ENCODE assay signal across 17 cellular contexts in genomic region chrX:43604753-43605152, GRCh38. TPM values are rescaled to one million over a fixed set of nuclear protein-coding genes. Genes with fewer than 3 reads are reported as not detected.
"Had no signal": no experiment of that assay in that cellular context is flagged by ENCODE, and none has a peak within 500 bp of the region (broad histone marks: within the 10 kb centered on the region; RNA-seq: fewer than 3 reads in every experiment).

No MANE protein-coding gene starts in this region.

- H3K36me3 ChIP-seq: esophagus muscularis mucosa, stomach, upper lobe of left lung had no signal

- H3K27ac ChIP-seq: coronary artery, esophagus muscularis mucosa, parathyroid adenoma, stomach, upper lobe of left lung had no signal

- H3K4me3 Mint-ChIP-seq: activated CD4-positive, alpha-beta T cell treated with anti-CD3 and anti-CD28 coated beads, Interleukin-2, amount 10 ng/mL, durations not matched to agents 7 days and 5 days; activated CD8-positive, alpha-beta T cell treated with anti-CD3 and anti-CD28 coated beads, Interleukin-2, amount 10 ng/mL, durations not matched to agents 7 days and 5 days; activated T-cell treated with anti-CD3 and anti-CD28 coated beads, Interleukin-2, amount 50 U/mL, for 4 hours; immature natural killer cell; natural killer cell; T-cell had no signal

- H3K4me3 ChIP-seq: coronary artery, esophagus muscularis mucosa, smooth muscle cell, stomach, upper lobe of left lung had no signal

- H3K4me1 Mint-ChIP-seq: activated CD4-positive, alpha-beta T cell treated with anti-CD3 and anti-CD28 coated beads, Interleukin-2, amount 10 ng/mL, durations not matched to agents 7 days and 5 days; immature natural killer cell; natural killer cell; T-cell had no signal

- H3K27me3 ChIP-seq: esophagus muscularis mucosa, stomach, upper lobe of left lung had no signal

- H3K27me3 Mint-ChIP-seq: activated CD4-positive, alpha-beta T cell treated with anti-CD3 and anti-CD28 coated beads, Interleukin-2, amount 10 ng/mL, durations not matched to agents 7 days and 5 days had no signal

- H3K4me1 ChIP-seq: esophagus muscularis mucosa, parathyroid adenoma, stomach, upper lobe of left lung had no signal

- H3K27ac Mint-ChIP-seq: activated CD4-positive, alpha-beta T cell treated with anti-CD3 and anti-CD28 coated beads, Interleukin-2, amount 10 ng/mL, durations not matched to agents 7 days and 5 days; activated CD8-positive, alpha-beta T cell treated with anti-CD3 and anti-CD28 coated beads, Interleukin-2, amount 10 ng/mL, durations not matched to agents 7 days and 5 days; immature natural killer cell; natural killer cell; T-cell had no signal

- H3K9me3 ChIP-seq: esophagus muscularis mucosa, stomach, upper lobe of left lung had no signal

- DNase-seq: activated CD4-positive, alpha-beta T cell treated with anti-CD3 and anti-CD28 coated beads, Interleukin-2, amount 10 ng/mL, durations not matched to agents 7 days and 5 days; activated CD4-positive, CD25-positive, alpha-beta regulatory T cell; activated CD8-positive, alpha-beta T cell treated with anti-CD3 and anti-CD28 coated beads, Interleukin-2, amount 10 ng/mL, durations not matched to agents 7 days and 5 days; activated effector memory CD4-positive, alpha-beta T cell treated with Interleukin-2 at 50 U/mL for 16 hours; activated naive CD4-positive, alpha-beta T cell treated with anti-CD3 and anti-CD28 coated beads, Interleukin-2, amount 50 U/mL, for 16 hours; activated T-cell treated with anti-CD3 and anti-CD28 coated beads, Interleukin-2, amount 50 U/mL, for 4 hours; aorta; immature natural killer cell; natural killer cell; stimulated activated CD4-positive, alpha-beta T cell treated with anti-CD3 and anti-CD28 coated beads, Interleukin-4, amount 100 ng/mL, for 1 hour; stomach; T-cell; upper lobe of left lung had no signal

- H3K9me3 Mint-ChIP-seq: activated T-cell treated with anti-CD3 and anti-CD28 coated beads, Interleukin-2, amount 50 U/mL, for 4 hours; natural killer cell; T-cell had no signal

- H3K9ac ChIP-seq: parathyroid adenoma had no signal

- H3K36me3 Mint-ChIP-seq: immature natural killer cell, natural killer cell, T-cell had no signal

RNA-seq across cellular contexts. Expression of gene MAOA, which starts 51.3 kb away (rescaled TPM):
- total RNA-seq: activated CD8-positive, alpha-beta T cell treated with anti-CD3 and anti-CD28 coated beads, Interleukin-2, amount 10 ng/mL, durations not matched to agents 7 days and 5 days had no signal
